23 cellular contexts compared by ENCODE assay signal in genomic region chr18:78688916-78689315, GRCh38.
"Had no signal": no experiment of that assay in that cellular context is flagged by ENCODE, and none has a peak within 500 bp of the region (broad histone marks: within the 10 kb centered on the region; RNA-seq: fewer than 3 reads in every experiment).

No MANE protein-coding gene starts in this region.

- H3K27me3 ChIP-seq: pancreas, right lobe of liver, thyroid gland, tibial nerve, upper lobe of right lung, uterus had no signal

- ATAC-seq: naive thymus-derived CD8-positive, alpha-beta T cell; pancreas; psoas muscle; right cardiac atrium; right lobe of liver; stimulated activated effector memory CD8-positive, alpha-beta T cell treated with anti-CD3 and anti-CD28 coated beads, Interleukin-12 subunit alpha, Interleukin-12 subunit beta, amount 100 ng/mL, for 72 hours; stimulated activated naive B cell treated with anti-CD40 and anti-IgM and Interleukin-4, amounts not matched to agents 10 μg/mL and 1 μg/mL and 100 μg/mL, for 72 hours; upper lobe of right lung had no signal

- FAIRE-seq: pancreas, small intestine had no signal

- H3K27ac ChIP-seq: pancreas, psoas muscle, right lobe of liver, sigmoid colon, stomach, thoracic aorta, thyroid gland, tibial nerve, upper lobe of right lung, uterus had no signal

- H3K4me1 ChIP-seq: pancreas, psoas muscle, right lobe of liver, sigmoid colon, stomach, thyroid gland, tibial nerve, upper lobe of right lung, uterus had no signal

- H3K36me3 ChIP-seq: pancreas, right lobe of liver, sigmoid colon, stomach, thoracic aorta, thyroid gland, tibial nerve, upper lobe of right lung, uterus had no signal

- DNase-seq: naive B cell; naive thymus-derived CD8-positive, alpha-beta T cell; nephron progenitor cell; occipital lobe; pancreas; psoas muscle; right cardiac atrium; right lobe of liver; sigmoid colon; stimulated activated CD4-positive, alpha-beta T cell treated with anti-CD3 and anti-CD28 coated beads, Interleukin-15, amount 100 ng/mL, for 24 hours; stimulated activated CD4-positive, alpha-beta T cell treated with anti-CD3 and anti-CD28 coated beads, Interleukin-2, amount 100 ng/mL, for 24 hours; stimulated activated CD4-positive, alpha-beta T cell treated with anti-CD3 and anti-CD28 coated beads, Interleukin-2, amount 100 ng/mL, for 48 hours; stimulated activated CD4-positive, alpha-beta T cell treated with anti-CD3 and anti-CD28 coated beads, Interleukin-4, amount 100 ng/mL, for 24 hours; stimulated activated naive B cell treated with anti-CD40 and anti-IgM and Interleukin-4, amounts not matched to agents 10 μg/mL and 1 μg/mL and 100 μg/mL, for 72 hours; stimulated activated naive CD4-positive, alpha-beta T cell treated with Interleukin-2 at 50 U/mL for 16 hours; thyroid gland; upper lobe of right lung; uterus had no signal

- H3K4me3 ChIP-seq: pancreas, psoas muscle, right lobe of liver, sigmoid colon, stomach, thoracic aorta, thyroid gland, tibial nerve, upper lobe of right lung, uterus had no signal

- H3K9me3 ChIP-seq: pancreas, psoas muscle, right lobe of liver, sigmoid colon, stomach, thoracic aorta, thyroid gland, tibial nerve, upper lobe of right lung, uterus had no signal
